8 cellular contexts compared by ENCODE assay signal in the genomic region with DNA sequence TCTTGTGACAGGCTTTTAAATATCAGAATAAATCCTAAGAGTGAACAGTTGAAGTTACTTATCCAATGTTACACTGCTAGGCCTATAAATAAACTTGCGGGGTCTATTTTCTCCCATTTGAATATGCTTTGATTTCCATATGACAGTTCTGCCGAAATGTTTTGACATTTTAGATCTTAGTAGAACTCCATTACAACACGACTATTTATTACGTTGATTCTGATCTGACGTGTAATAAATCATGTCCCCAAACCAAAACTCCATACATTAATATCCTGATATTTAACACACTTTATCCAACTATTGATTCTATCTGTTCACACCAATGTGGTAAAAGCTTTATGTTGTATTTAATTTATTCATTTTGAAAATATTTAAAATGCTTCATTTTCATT. TPM values are rescaled to one million over a fixed set of nuclear protein-coding genes. Genes with fewer than 3 reads are reported as not detected.
DNase-seq lines count a peak whose midpoint lies in the region; ATAC-seq, FAIRE-seq and TF ChIP-seq lines count a peak whose summit lies in the region.

No MANE protein-coding gene starts in this region.

- peaks cover 2% of the 10 kb centered on the region for H3K36me3 Mint-ChIP-seq in T-helper 17 cell (ENCODE audit: low read depth)

- ATAC-seq in T-helper 17 cell (no peak), HG03159 (IDR thresholded peaks at IDR 0.05; ENCODE audit: unreplicated experiment) (no peak), HG03521 (IDR thresholded peaks at IDR 0.05; ENCODE audit: unreplicated experiment) (no peak)

- H3K27me3 ChIP-seq in skeletal muscle tissue (ENCODE audit: control insufficient read depth in 3 of 3, insufficient read depth in 3 of 3, low read length in 3 of 3) = no peaks in the 10 kb centered on the region

- H3K4me3 ChIP-seq in foreskin fibroblast (ENCODE audit: low read depth in 1 of 2, low read length in 2 of 2) (peak overlapping the region; percentile 62 to 70), skeletal muscle tissue (ENCODE audit: low read length in 3 of 3) (peak overlapping the region; percentile 74 to 89 (median 75))

- H3K4me1 ChIP-seq in skeletal muscle tissue (ENCODE audit: control insufficient read depth in 3 of 3, insufficient read depth in 3 of 3, low read length in 3 of 3) = peaks cover 8 to 24% (median 17%) of the 10 kb centered on the region in 3 donors

- H3K9me3 ChIP-seq in T-helper 17 cell (ENCODE audit: control insufficient read depth, low read length, poor library complexity, severe bottlenecking) = no peaks in the 10 kb centered on the region
- H3K9me3 ChIP-seq in skeletal muscle tissue (ENCODE audit: control insufficient read depth in 3 of 3, low read length in 3 of 3) = no peaks in the 10 kb centered on the region

- peak overlapping the region; percentile 94 for H3K4me3 Mint-ChIP-seq in T-helper 17 cell

- in situ Hi-C loops in G401 (cut with HindIII; ENCODE audit: low sequenced_read_pairs) = loop anchor here (25.0 kb wide), 1 partner anchor 269 kb away; no protein-coding TSS in a partner anchor

- H3K27ac Mint-ChIP-seq in T-helper 17 cell = peak overlapping the region; percentile 97

- H3K9ac ChIP-seq in skeletal muscle tissue (ENCODE audit: low read depth in 1 of 3, low read length in 3 of 3) = peak overlapping the region; percentile 81 to 91 (median 89)

- TF ChIP-seq CTCF in foreskin fibroblast (IDR thresholded peaks at IDR 0.05; ENCODE audit: low read depth, low read length) = no peak

- peak overlapping the region; percentile 97 for H3K27ac ChIP-seq in skeletal muscle tissue (ENCODE audit: low read depth, low read length)

- H3K4me1 Mint-ChIP-seq in T-helper 17 cell = peaks cover 14% of the 10 kb centered on the region

- no peaks in the 10 kb centered on the region for H3K27me3 Mint-ChIP-seq in T-helper 17 cell

- peak; percentile 36 for FAIRE-seq in H54 (lab: Jason Lieb, UNC)

- TF ChIP-seq POLR2A in H54 (IDR thresholded peaks at IDR 0.05; ENCODE audit: low read depth, low read length) = no peak

- DNase-seq in H54 (ENCODE audit: insufficient read length, low spot score) = no peak
- DNase-seq in T-helper 17 cell = no peak
- DNase-seq in foreskin fibroblast = no peak
- DNase-seq in G401 (ENCODE audit: low spot score) = no peak
- DNase-seq in cerebellum (ENCODE audit: low spot score) = no peak

- no peaks in the 10 kb centered on the region for H3K36me3 ChIP-seq in skeletal muscle tissue (ENCODE audit: control insufficient read depth in 3 of 3, insufficient read depth in 3 of 3, low read length in 3 of 3)

RNA-seq across cellular contexts. Expression of a gene that starts 16.1 kb away (rescaled TPM):
- total RNA-seq in T-helper 17 cell (10 to 100 TPM; 83.4 to 83.5 TPM), skeletal muscle tissue (46.4 TPM), cerebellum (120 TPM)
- 31.1 and 61.2 TPM in 2 replicates for total RNA-seq in G401 (2014; rRNA removed; shearing (Covaris generic))

RNA-seq across cellular contexts. Expression of a gene that starts 24.2 kb away (rescaled TPM):
- 10 to 100 TPM; 95.2 to 98.5 TPM for total RNA-seq in T-helper 17 cell
- total RNA-seq in skeletal muscle tissue = 24.5 TPM
- 40.2 and 48.0 TPM in 2 replicates for total RNA-seq in G401 (2014; rRNA removed; shearing (Covaris generic))
- total RNA-seq in cerebellum = 37.3 TPM
